ENCODE assay signal across 8 cellular contexts in the genomic region with DNA sequence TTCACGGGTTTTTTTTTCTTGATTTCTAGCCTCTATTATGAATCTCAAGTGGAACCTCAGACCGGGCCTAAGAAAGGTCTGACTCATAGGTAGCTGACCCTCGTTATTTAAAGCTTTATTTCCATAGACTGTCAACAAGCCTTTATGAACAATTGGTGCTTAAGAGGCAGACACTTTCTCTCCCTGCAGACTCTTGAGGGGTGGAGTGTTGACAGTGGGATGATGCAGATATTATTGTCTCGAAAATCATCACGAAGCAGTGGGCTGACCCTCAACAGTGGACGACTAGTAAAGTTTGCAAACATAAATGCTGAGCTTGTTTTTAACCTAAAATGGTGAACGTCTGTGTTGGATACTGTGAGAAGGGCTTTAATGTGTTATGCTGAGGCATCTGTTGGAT. TPM values are rescaled to one million over a fixed set of nuclear protein-coding genes. Genes with fewer than 3 reads are reported as not detected.
DNase-seq lines count a peak whose midpoint lies in the region; ATAC-seq and TF ChIP-seq lines count a peak whose summit lies in the region.

No MANE protein-coding gene starts in this region.

- H3K27me3 ChIP-seq in Loucy (ENCODE audit: insufficient read depth, low read length, poor library complexity, severe bottlenecking) (no peaks in the 10 kb centered on the region), dorsolateral prefrontal cortex (peaks cover 0 to 3% (median 0%) of the 10 kb centered on the region in 45 donors), gastrocnemius medialis (no peaks in the 10 kb centered on the region)

- peaks cover 59% of the 10 kb centered on the region for H3K4me1 ChIP-seq in Loucy (ENCODE audit: insufficient read depth, low read length, poor library complexity, severe bottlenecking)
- peaks cover 14 to 31% of the 10 kb centered on the region in 2 donors for H3K4me1 ChIP-seq in gastrocnemius medialis

- no peaks in the 10 kb centered on the region for H3F3A ChIP-seq in Loucy (ENCODE audit: low read depth)

- H3K4me2 ChIP-seq in Loucy (ENCODE audit: low read depth, low read length, poor library complexity, severe bottlenecking): peak overlapping the region; percentile 95

- H3K9me3 ChIP-seq in Loucy (ENCODE audit: insufficient read depth, low read depth, low read length): no peaks in the 10 kb centered on the region
- no peaks in the 10 kb centered on the region for H3K9me3 ChIP-seq in gastrocnemius medialis

- peak overlapping the region; percentile 86 for H3K9ac ChIP-seq in Loucy (ENCODE audit: low read depth, low read length, poor library complexity, severe bottlenecking)

- no peak for TF ChIP-seq POLR2A in gastrocnemius medialis (IDR thresholded peaks at IDR 0.05)

- TF ChIP-seq CTCF in Loucy (conservative IDR thresholded peaks at IDR 0.05; ENCODE audit: low read length) (no peak), dorsolateral prefrontal cortex (IDR thresholded peaks at IDR 0.05 in 54 of 56, conservative IDR thresholded peaks at IDR 0.05 in 2 of 56; ENCODE audit: low read depth in 1 of 56, partially characterized antibody in 56 of 56) (no peak), gastrocnemius medialis (IDR thresholded peaks at IDR 0.05 in 4 of 5, conservative IDR thresholded peaks at IDR 0.05 in 1 of 5) (no peak)

- DNase-seq in NCI-H510A treated with DMSO at 0.1 percent for 48 hours (lab: John Stamatoyannopoulos, UW) (peak; percentile 55), NCI-H510A (lab: John Stamatoyannopoulos, UW) (no peak), dorsolateral prefrontal cortex (no peak), gastrocnemius medialis (no peak), posterior cingulate gyrus (no peak), T1000 (lab: John Stamatoyannopoulos, UW) (no peak)

- no peak for ATAC-seq in gastrocnemius medialis
- ATAC-seq in GM18907 (IDR thresholded peaks at IDR 0.05; ENCODE audit: unreplicated experiment): no peak

- H3K4me3 ChIP-seq in Loucy (ENCODE audit: low read length, poor library complexity, severe bottlenecking) (peak overlapping the region; percentile 78), dorsolateral prefrontal cortex (peak overlapping the region in 48 of 59 donors; percentile 7 to 97 (median 88)), gastrocnemius medialis (peak overlapping the region in 1 of 4 donors; percentile 89)

- peaks cover 42% of the 10 kb centered on the region for H4K20me1 ChIP-seq in Loucy (ENCODE audit: insufficient read depth, low read length, poor library complexity, severe bottlenecking)

- peaks cover 81% of the 10 kb centered on the region for H3K79me2 ChIP-seq in Loucy (ENCODE audit: insufficient read depth, low read length)

- no peaks in the 10 kb centered on the region for H3K9me2 ChIP-seq in Loucy (replicated peaks; ENCODE audit: low read depth, low read length)

- peak overlapping the region in 47 of 59 donors; percentile 0 to 92 (median 77) for H3K27ac ChIP-seq in dorsolateral prefrontal cortex
- peak overlapping the region; percentile 7 to 75 (median 35) for H3K27ac ChIP-seq in gastrocnemius medialis

- H2AFZ ChIP-seq in Loucy (ENCODE audit: low read length): no peak overlapping the region

- intact Hi-C loops in dorsolateral prefrontal cortex (cut with DNase I) (loop anchor here (5.0 kb wide), 2 partner anchors 50 to 115 kb away; partner anchors contain the start of gene TIPRL (in 2 of the 2)), gastrocnemius medialis (cut with DNase I; ENCODE audit: low total_unique reads) (no loop called here), posterior cingulate gyrus (cut with DNase I) (loop anchor here (5.0 kb wide), 1 partner anchor 50 kb away; the partner anchor contains the start of gene TIPRL)

- in situ Hi-C loops in gastrocnemius medialis (cut with MboI; ENCODE audit: low sequenced_read_pairs in 4 of 4): no loop called here

- H3K36me3 ChIP-seq in Loucy (ENCODE audit: insufficient read depth, low read length) (peaks cover 13% of the 10 kb centered on the region; the same call in 1 of the 2 replicates), gastrocnemius medialis (peaks cover 0 to 7% of the 10 kb centered on the region in 2 donors)

RNA-seq across cellular contexts. Expression of gene SFT2D2, which starts 1.8 kb away (rescaled TPM):
- total RNA-seq in dorsolateral prefrontal cortex (10 to 100 TPM; 15.0 to 59.6 (median 26.0) TPM), gastrocnemius medialis (10 to 100 TPM; 10.2 to 15.8 (median 11.7) TPM)

RNA-seq across cellular contexts. Expression of gene TIPRL, which starts 48.9 kb away (rescaled TPM):
- total RNA-seq in dorsolateral prefrontal cortex (10 to 100 TPM; 14.6 to 51.2 (median 34.7) TPM), gastrocnemius medialis (10 to 100 TPM; 23.2 to 35.1 (median 27.1) TPM)

RNA-seq across cellular contexts. Expression of gene TBX19, which starts 53.1 kb away (rescaled TPM):
- 1 to 10 TPM in 82 of 120 experiments, under 1 TPM in 36, not detected in 2; 0.26 to 4.3 (median 1.2) TPM for total RNA-seq in dorsolateral prefrontal cortex
- under 1 TPM in 3 of 4 donors, not detected in 1; 0.12 to 0.53 (median 0.36) TPM for total RNA-seq in gastrocnemius medialis
